32 cellular contexts compared by ENCODE assay signal in the genomic region with DNA sequence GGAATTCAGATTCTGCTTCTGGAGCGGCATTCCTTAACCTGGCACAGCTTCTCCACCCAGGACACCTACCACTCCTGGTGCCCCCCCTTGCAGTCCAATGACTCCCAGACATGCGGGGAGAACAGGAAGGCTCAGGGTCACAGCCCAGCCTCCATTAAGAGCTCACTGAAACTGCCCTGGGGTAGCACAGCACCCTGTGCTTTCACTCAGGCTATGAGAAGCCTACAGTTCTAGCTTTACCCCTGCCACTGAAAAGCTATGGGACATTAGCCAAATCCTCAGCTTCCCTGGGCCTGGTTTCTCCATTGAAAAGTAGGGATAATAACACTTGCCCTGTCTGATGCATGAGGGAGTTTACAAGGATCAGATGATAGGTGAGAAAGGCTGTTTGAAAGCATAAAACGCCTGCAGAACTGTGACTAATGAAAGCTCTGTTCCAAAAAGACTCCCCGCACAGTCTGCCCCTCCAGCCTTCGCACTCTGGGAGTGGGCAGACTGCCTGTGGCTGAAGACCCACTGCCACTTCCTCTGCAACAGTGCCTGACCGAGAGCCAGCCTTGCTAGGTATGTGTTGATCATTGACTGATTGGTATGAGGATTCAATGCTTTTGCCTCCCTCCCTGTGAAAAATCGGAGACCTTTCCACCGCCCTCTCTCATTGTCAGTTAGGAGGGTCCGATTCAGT. TPM values are rescaled to one million over a fixed set of nuclear protein-coding genes. Genes with fewer than 3 reads are reported as not detected.
DNase-seq lines count a peak whose midpoint lies in the region; ATAC-seq, FAIRE-seq and TF ChIP-seq lines count a peak whose summit lies in the region.
"Had no signal": no experiment of that assay in that cellular context is flagged by ENCODE, and none has a peak within 500 bp of the region (broad histone marks: within the 10 kb centered on the region; RNA-seq: fewer than 3 reads in every experiment).

No MANE protein-coding gene starts in this region.

- no peak overlapping the region for H3K56ac ChIP-seq in H1 (replicated peaks; ENCODE audit: insufficient read length, low read depth, low read length)

- no peak overlapping the region for H2BK15ac ChIP-seq in H1 (ENCODE audit: low read length)

- H3K4me2 ChIP-seq in H1 (ENCODE audit: insufficient read depth in 1 of 2, low read depth in 2 of 2, low read length in 2 of 2), result no peak overlapping the region
- H3K4me2 ChIP-seq: A549 had no signal

- peaks cover 0 to 38% (median 28%) of the 10 kb centered on the region in 4 experiments; a peak in 6 of 7 replicates for H3K4me1 ChIP-seq in H1 (replicated peaks in 1 of 4; ENCODE audit: control insufficient read depth in 3 of 4, insufficient read depth in 4 of 4, low read length in 3 of 4)
- H3K4me1 ChIP-seq: A549, sigmoid colon, upper lobe of right lung had no signal

- no peak overlapping the region for H3K14ac ChIP-seq in H1 (ENCODE audit: insufficient read length)

- no peak overlapping the region for H2AFZ ChIP-seq in H1 (ENCODE audit: low read length)

- H3K79me2 ChIP-seq in H1 (ENCODE audit: control insufficient read depth in 1 of 2, insufficient read depth in 2 of 2, low read length in 2 of 2), result no peaks in the 10 kb centered on the region

- no peak for TF ChIP-seq RAD21 in H1 (IDR thresholded peaks at IDR 0.05 in 1 of 2, conservative IDR thresholded peaks at IDR 0.05 in 1 of 2; ENCODE audit: low read depth in 2 of 2, low read length in 2 of 2)

- H3K27me3 Mint-ChIP-seq in activated naive CD4-positive, alpha-beta T cell treated with anti-CD3 and anti-CD28 coated beads, Interleukin-2, amount 10 ng/mL, durations not matched to agents 7 days and 5 days, result no peaks in the 10 kb centered on the region
- H3K27me3 Mint-ChIP-seq in mesothelial cell of epicardium (ENCODE audit: low read depth) (no peaks in the 10 kb centered on the region), type B pancreatic cell (no peaks in the 10 kb centered on the region)
- no peaks in the 10 kb centered on the region for H3K27me3 Mint-ChIP-seq in naive thymus-derived CD8-positive, alpha-beta T cell
- H3K27me3 Mint-ChIP-seq: activated naive CD4-positive, alpha-beta T cell treated with anti-CD3 and anti-CD28 coated beads, Interleukin-2, amount 50 U/mL, for 24 hours; B cell; CD8-positive, alpha-beta memory T cell; dendritic cell treated with granulocyte-macrophage colony-stimulating factor and Interleukin-4, amounts not matched to agents 40 ng/mL and 50 ng/mL, for 4 days; naive thymus-derived CD4-positive, alpha-beta T cell had no signal

- no peaks in the 10 kb centered on the region for H3K4me1 Mint-ChIP-seq in activated naive CD4-positive, alpha-beta T cell treated with anti-CD3 and anti-CD28 coated beads, Interleukin-2, amount 10 ng/mL, durations not matched to agents 7 days and 5 days
- peaks cover 31% of the 10 kb centered on the region for H3K4me1 Mint-ChIP-seq in mesothelial cell of epicardium
- peaks cover 14% of the 10 kb centered on the region for H3K4me1 Mint-ChIP-seq in type B pancreatic cell (ENCODE audit: unreplicated experiment)
- H3K4me1 Mint-ChIP-seq in naive thymus-derived CD8-positive, alpha-beta T cell, result no peaks in the 10 kb centered on the region
- H3K4me1 Mint-ChIP-seq: activated naive CD4-positive, alpha-beta T cell treated with anti-CD3 and anti-CD28 coated beads, Interleukin-2, amount 50 U/mL, for 24 hours; B cell; CD8-positive, alpha-beta memory T cell had no signal

- peaks cover 5% of the 10 kb centered on the region; the same call in 1 of the 2 replicates for H3K23me2 ChIP-seq in H1 (ENCODE audit: low read depth, low read length)

- H4K8ac ChIP-seq in H1 (ENCODE audit: extremely low read depth, insufficient read depth, low read length), result no peak overlapping the region

- H2BK20ac ChIP-seq in H1 (ENCODE audit: low read length), result no peak overlapping the region

- H3K4ac ChIP-seq in H1 (replicated peaks; ENCODE audit: insufficient read length, low read depth, low read length), result peak overlapping the region; percentile 41

- H4K5ac ChIP-seq in H1 (ENCODE audit: insufficient read length, low read depth, low read length), result no peak overlapping the region

- FAIRE-seq in H1 (lab: Jason Lieb, UNC), result no peak
- FAIRE-seq: A549, endometrium, GM19239, RCC 7860 had no signal

- no peak overlapping the region for H3K4me3 ChIP-seq in H1 (ENCODE audit: extremely low read depth in 1 of 4, insufficient read depth in 2 of 4, low read depth in 3 of 4, low read length in 4 of 4)
- H3K4me3 ChIP-seq: A549, sigmoid colon, upper lobe of right lung had no signal

- peaks cover 0 to 2% of the 10 kb centered on the region in 2 experiments for H4K20me1 ChIP-seq in H1 (replicated peaks in 1 of 2; ENCODE audit: control insufficient read depth in 1 of 2, insufficient read depth in 2 of 2, low read length in 2 of 2)

- TF ChIP-seq POLR2A in H1 (IDR thresholded peaks at IDR 0.05; ENCODE audit: control extremely low read depth in 1 of 2, low read depth in 2 of 2, low read length in 2 of 2), result no peak

- H2AK5ac ChIP-seq in H1 (ENCODE audit: low read depth, low read length), result no peak overlapping the region

- H3K79me1 ChIP-seq in H1 (ENCODE audit: low read depth, low read length), result peaks cover 3% of the 10 kb centered on the region; the same call in 1 of the 2 replicates

- H3K27me3 ChIP-seq in H1 (replicated peaks in 1 of 4; ENCODE audit: control insufficient read depth in 3 of 4, extremely low read depth in 1 of 4, insufficient read depth in 3 of 4, low read length in 3 of 4), result no peaks in the 10 kb centered on the region
- H3K27me3 ChIP-seq: sigmoid colon, upper lobe of right lung had no signal

- WGBS in H1 (ENCODE audit: extremely low coverage in 1 of 2, insufficient coverage in 1 of 2, insufficient read length in 1 of 2, insufficient replicate concordance in 2 of 2, low coverage in 1 of 2, low lambda C conversion rate in 2 of 2, missing lambda C conversion rate in 1 of 2), 2 experiments, result 87% methylated on average over 9 of the region's 9 CpGs; no CpG with 5 or more reads in 1 of the 2 experiments

- POLR2A ChIA-PET in H1 (lab: Charles Lee; ENCODE audit: partially characterized antibody), result interaction anchor here (1.0 to 3.9 kb wide), 7 partner anchors 10 to 61 kb away, joined by 3 to 32 read pairs (median 3); a partner anchor contains a TSS
- POLR2A ChIA-PET in naive thymus-derived CD8-positive, alpha-beta T cell (lab: Charles Lee), result no interaction called here

- H4K91ac ChIP-seq in H1 (replicated peaks; ENCODE audit: insufficient read length, low read length), result no peak overlapping the region

- no peak overlapping the region for H3K4me3 Mint-ChIP-seq in activated naive CD4-positive, alpha-beta T cell treated with anti-CD3 and anti-CD28 coated beads, Interleukin-2, amount 10 ng/mL, durations not matched to agents 7 days and 5 days
- no peak overlapping the region for H3K4me3 Mint-ChIP-seq in mesothelial cell of epicardium
- peak overlapping the region; percentile 2 for H3K4me3 Mint-ChIP-seq in type B pancreatic cell
- no peak overlapping the region for H3K4me3 Mint-ChIP-seq in naive thymus-derived CD8-positive, alpha-beta T cell
- H3K4me3 Mint-ChIP-seq: activated naive CD4-positive, alpha-beta T cell treated with anti-CD3 and anti-CD28 coated beads, Interleukin-2, amount 50 U/mL, for 24 hours; B cell; CD8-positive, alpha-beta memory T cell; dendritic cell treated with granulocyte-macrophage colony-stimulating factor and Interleukin-4, amounts not matched to agents 40 ng/mL and 50 ng/mL, for 4 days; naive thymus-derived CD4-positive, alpha-beta T cell had no signal

- H2BK12ac ChIP-seq in H1 (ENCODE audit: low read depth, low read length), result no peak overlapping the region; the same call in 1 of the 2 replicates

- ATAC-seq in naive thymus-derived CD8-positive, alpha-beta T cell, result no peak
- ATAC-seq: A549; left cardiac atrium; naive thymus-derived CD4-positive, alpha-beta T cell; upper lobe of right lung had no signal

- no peak for TF ChIP-seq EP300 in H1 (IDR thresholded peaks at IDR 0.05; ENCODE audit: borderline replicate concordance in 1 of 2, low read depth in 2 of 2, low read length in 2 of 2)

- H3K36me3 ChIP-seq in H1 (ENCODE audit: control insufficient read depth in 2 of 4, insufficient read depth in 4 of 4, low read length in 3 of 4), result peaks cover 3 to 8% (median 4%) of the 10 kb centered on the region in 4 experiments; a peak in 7 of 8 replicates

- CTCF ChIA-PET in activated naive CD4-positive, alpha-beta T cell treated with anti-CD3 and anti-CD28 coated beads, Interleukin-2, amount 10 ng/mL, durations not matched to agents 7 days and 5 days (lab: Charles Lee), result no interaction called here
- CTCF ChIA-PET in H1 (lab: Charles Lee; ENCODE audit: partially characterized antibody), result interaction anchor here (0.5 to 9.8 kb wide), 7 partner anchors 8 to 165 kb away, joined by 3 to 77 read pairs (median 5); a partner anchor contains a TSS

- H2BK120ac ChIP-seq in H1 (replicated peaks; ENCODE audit: low read depth, low read length), result no peak overlapping the region

- 0 out of 2 replicates have a peak overlapping the region, but pooled peaks have one; percentile 10 for H3K18ac ChIP-seq in H1 (ENCODE audit: extremely low read depth, low read length)

- TF ChIP-seq CTCF in H1 (IDR thresholded peaks at IDR 0.05; ENCODE audit: control extremely low read depth in 1 of 3, insufficient read depth in 1 of 3, low read depth in 1 of 3, low read length in 3 of 3), result no peak
- TF ChIP-seq CTCF in mesothelial cell of epicardium (IDR thresholded peaks at IDR 0.05; ENCODE audit: unreplicated experiment), result no peak
- TF ChIP-seq CTCF in type B pancreatic cell (conservative IDR thresholded peaks at IDR 0.05), result no peak

- no peak overlapping the region for H3K9ac ChIP-seq in H1 (replicated peaks in 1 of 4; ENCODE audit: extremely low read depth in 1 of 4, low read depth in 3 of 4, low read length in 3 of 4)

- peaks cover 3% of the 10 kb centered on the region for H3K36me3 Mint-ChIP-seq in activated naive CD4-positive, alpha-beta T cell treated with anti-CD3 and anti-CD28 coated beads, Interleukin-2, amount 10 ng/mL, durations not matched to agents 7 days and 5 days
- peaks cover 12% of the 10 kb centered on the region for H3K36me3 Mint-ChIP-seq in mesothelial cell of epicardium
- no peaks in the 10 kb centered on the region for H3K36me3 Mint-ChIP-seq in type B pancreatic cell
- peaks cover 0 to 7% (median 0%) of the 10 kb centered on the region in 3 donors for H3K36me3 Mint-ChIP-seq in naive thymus-derived CD8-positive, alpha-beta T cell
- H3K36me3 Mint-ChIP-seq: activated naive CD4-positive, alpha-beta T cell treated with anti-CD3 and anti-CD28 coated beads, Interleukin-2, amount 50 U/mL, for 24 hours had no signal

- no peaks in the 10 kb centered on the region for H3K9me3 ChIP-seq in H1 (ENCODE audit: insufficient read depth in 2 of 2, low read depth in 1 of 2, low read length in 1 of 2)
- H3K9me3 ChIP-seq: A549, sigmoid colon, upper lobe of right lung had no signal

- no peak overlapping the region for H3K27ac ChIP-seq in H1 (ENCODE audit: low read depth, low read length)
- H3K27ac ChIP-seq: A549, sigmoid colon, upper lobe of right lung, VCaP had no signal

- H3K9me3 Mint-ChIP-seq in activated naive CD4-positive, alpha-beta T cell treated with anti-CD3 and anti-CD28 coated beads, Interleukin-2, amount 10 ng/mL, durations not matched to agents 7 days and 5 days, result no peaks in the 10 kb centered on the region
- H3K9me3 Mint-ChIP-seq in mesothelial cell of epicardium, result no peaks in the 10 kb centered on the region
- H3K9me3 Mint-ChIP-seq in type B pancreatic cell, result no peaks in the 10 kb centered on the region
- H3K9me3 Mint-ChIP-seq in naive thymus-derived CD8-positive, alpha-beta T cell, result no peaks in the 10 kb centered on the region
- H3K9me3 Mint-ChIP-seq: activated naive CD4-positive, alpha-beta T cell treated with anti-CD3 and anti-CD28 coated beads, Interleukin-2, amount 50 U/mL, for 24 hours; CD8-positive, alpha-beta memory T cell; dendritic cell treated with granulocyte-macrophage colony-stimulating factor and Interleukin-4, amounts not matched to agents 40 ng/mL and 50 ng/mL, for 4 days; naive thymus-derived CD4-positive, alpha-beta T cell had no signal

- no peak overlapping the region for H3K27ac Mint-ChIP-seq in activated naive CD4-positive, alpha-beta T cell treated with anti-CD3 and anti-CD28 coated beads, Interleukin-2, amount 10 ng/mL, durations not matched to agents 7 days and 5 days
- peak overlapping the region; percentile 27 for H3K27ac Mint-ChIP-seq in mesothelial cell of epicardium
- peak overlapping the region; percentile 3 for H3K27ac Mint-ChIP-seq in type B pancreatic cell
- peak overlapping the region in 1 of 10 donors; percentile 51 for H3K27ac Mint-ChIP-seq in naive thymus-derived CD8-positive, alpha-beta T cell
- H3K27ac Mint-ChIP-seq: activated naive CD4-positive, alpha-beta T cell treated with anti-CD3 and anti-CD28 coated beads, Interleukin-2, amount 50 U/mL, for 24 hours; B cell; dendritic cell treated with granulocyte-macrophage colony-stimulating factor and Interleukin-4, amounts not matched to agents 40 ng/mL and 50 ng/mL, for 4 days had no signal

- DNase-seq in activated naive CD4-positive, alpha-beta T cell treated with anti-CD3 and anti-CD28 coated beads, Interleukin-2, amount 10 ng/mL, durations not matched to agents 7 days and 5 days, result peak; percentile 19
- no peak for DNase-seq in activated naive CD4-positive, alpha-beta T cell (lab: John Stamatoyannopoulos, UW)
- DNase-seq in H1 (ENCODE audit: low read depth in 1 of 2, low spot score in 2 of 2) (no peak), mesothelial cell of epicardium (ENCODE audit: low spot score in 2 of 2, unreplicated experiment in 2 of 2) (no peak), type B pancreatic cell (ENCODE audit: extremely low spot score, unreplicated experiment) (no peak), NCI-H510A treated with DMSO at 0.1 percent for 48 hours (lab: John Stamatoyannopoulos, UW) (no peak), AG08396 (ENCODE audit: low spot score) (no peak)
- no peak for DNase-seq in naive thymus-derived CD8-positive, alpha-beta T cell
- DNase-seq: activated CD4-positive, alpha-beta T cell treated with anti-CD3 and anti-CD28 coated beads for 48 hours; activated T-cell treated with anti-CD3 and anti-CD28 coated beads, Interleukin-2, amount 50 U/mL, for 48 hours; caudate nucleus; CD8-positive, alpha-beta memory T cell; glutamatergic neuron; KBM-7; left cardiac atrium; MM.1S; naive thymus-derived CD4-positive, alpha-beta T cell; NCI-H146; NCI-H524; sigmoid colon; upper lobe of right lung had no signal

- H2BK5ac ChIP-seq in H1 (ENCODE audit: low read depth, low read length), result no peak overlapping the region

- H3K23ac ChIP-seq in H1 (ENCODE audit: insufficient read length), result no peak overlapping the region

RNA-seq across cellular contexts. Expression of a gene that starts 2.7 kb away (rescaled TPM):
- 9.7 and 12.1 TPM in 2 replicates for total RNA-seq in H1 (2021; fragmentation: NEBNext Ultra II Directional; extraction: Animal tissue kit (Norgen Biotek cat#: 25700))
- 17.2 and 27.8 TPM in 2 replicates for polyA plus RNA-seq in H1 (2011; rRNA removed)
- 19.5 TPM for polyA plus RNA-seq in H1 (2011; cell fraction: cytosol; rRNA removed)
- 22.5 TPM for polyA plus RNA-seq in H1 (2011; cell fraction: nucleus; rRNA removed)
- 8.1 to 15.1 TPM (median 13.1 TPM) in 4 replicates for polyA plus RNA-seq in H1 (2012, experiment 1 of 2)
- polyA plus RNA-seq in H1 (2012, experiment 2 of 2), result 11.9 TPM
- 10.3 TPM for polyA plus RNA-seq in H1 (2013, experiment 1 of 2)
- polyA plus RNA-seq in H1 (2013, experiment 2 of 2), result 11.9 TPM
- 11.2 and 12.8 TPM in 2 replicates for polyA minus RNA-seq in H1 (2011; rRNA and poly(A)+ RNA removed)
- polyA minus RNA-seq in H1 (2011; cell fraction: cytosol; rRNA and poly(A)+ RNA removed), result 9.9 TPM
- polyA minus RNA-seq in H1 (2011; cell fraction: nucleus; rRNA and poly(A)+ RNA removed), result 10.9 TPM
- total RNA-seq in mesothelial cell of epicardium, result 1.6 to 1.7 TPM (median 1.6 TPM) in 3 replicates
- 0.33 and 2.3 TPM in 2 replicates for total RNA-seq in type B pancreatic cell (ENCODE audit: low replicate concordance)
- total RNA-seq in naive thymus-derived CD8-positive, alpha-beta T cell, result not detected
- not detected for polyA plus RNA-seq in naive thymus-derived CD8-positive, alpha-beta T cell
- total RNA-seq: B cell; CD8-positive, alpha-beta memory T cell; HT1080; left cardiac atrium; naive thymus-derived CD4-positive, alpha-beta T cell; sigmoid colon; T-helper 2 cell treated with Interferon-gamma antibody and Interleukin-4, amounts not matched to agents 100 ng/mL and 5 ng/mL, for 36 hours; upper lobe of right lung had no signal
- polyA plus RNA-seq: CD8-positive, alpha-beta memory T cell; naive thymus-derived CD4-positive, alpha-beta T cell had no signal

RNA-seq across cellular contexts. Expression of a gene that starts 24.1 kb away (rescaled TPM):
- 58.4 and 60.4 TPM in 2 replicates for total RNA-seq in H1 (2021; fragmentation: NEBNext Ultra II Directional; extraction: Animal tissue kit (Norgen Biotek cat#: 25700))
- 87.5 and 90.7 TPM in 2 replicates for polyA plus RNA-seq in H1 (2011; rRNA removed)
- 70.9 TPM for polyA plus RNA-seq in H1 (2011; cell fraction: cytosol; rRNA removed)
- polyA plus RNA-seq in H1 (2011; cell fraction: nucleus; rRNA removed), result 228 TPM
- polyA plus RNA-seq in H1 (2012, experiment 1 of 2), result 35.4 to 52.4 TPM (median 51.1 TPM) in 4 replicates
- polyA plus RNA-seq in H1 (2012, experiment 2 of 2), result 37.1 TPM
- 108 TPM for polyA plus RNA-seq in H1 (2013, experiment 1 of 2)
- polyA plus RNA-seq in H1 (2013, experiment 2 of 2), result 90.7 TPM
- polyA minus RNA-seq in H1 (2011; rRNA and poly(A)+ RNA removed), result 56.4 and 57.1 TPM in 2 replicates
- polyA minus RNA-seq in H1 (2011; cell fraction: cytosol; rRNA and poly(A)+ RNA removed), result 30.7 TPM
- polyA minus RNA-seq in H1 (2011; cell fraction: nucleus; rRNA and poly(A)+ RNA removed), result 51.6 TPM
- total RNA-seq in mesothelial cell of epicardium (104 to 123 TPM (median 105 TPM) in 3 replicates), type B pancreatic cell (ENCODE audit: low replicate concordance) (30.7 and 77.2 TPM in 2 replicates)
- total RNA-seq in naive thymus-derived CD8-positive, alpha-beta T cell, result 10 to 100 TPM; 48.4 to 55.2 TPM
- polyA plus RNA-seq in naive thymus-derived CD8-positive, alpha-beta T cell, result 10 to 100 TPM in 1 of 3 donors, 1 to 10 TPM in 2; 4.3 to 11.1 (median 6.9) TPM

RNA-seq across cellular contexts. Expression of a gene that starts 24.3 kb away (rescaled TPM):
- total RNA-seq in H1 (2021; fragmentation: NEBNext Ultra II Directional; extraction: Animal tissue kit (Norgen Biotek cat#: 25700)), result 6.9 and 7.1 TPM in 2 replicates
- polyA plus RNA-seq in H1 (2011; rRNA removed), result 2.1 and 3.2 TPM in 2 replicates
- polyA plus RNA-seq in H1 (2011; cell fraction: cytosol; rRNA removed), result 4.0 TPM
- 1.5 TPM for polyA plus RNA-seq in H1 (2011; cell fraction: nucleus; rRNA removed)
- polyA plus RNA-seq in H1 (2012, experiment 1 of 2), result 2.5 to 6.3 TPM (median 3.1 TPM) in 4 replicates
- polyA plus RNA-seq in H1 (2012, experiment 2 of 2), result 0.60 TPM
- polyA plus RNA-seq in H1 (2013, experiment 1 of 2), result 2.6 TPM
- 2.3 TPM for polyA plus RNA-seq in H1 (2013, experiment 2 of 2)
- polyA minus RNA-seq in H1 (2011; rRNA and poly(A)+ RNA removed), result 2.2 and 3.3 TPM in 2 replicates
- polyA minus RNA-seq in H1 (2011; cell fraction: cytosol; rRNA and poly(A)+ RNA removed), result 2.5 TPM
- polyA minus RNA-seq in H1 (2011; cell fraction: nucleus; rRNA and poly(A)+ RNA removed), result 3.0 TPM
- 6.5 to 10.4 TPM (median 7.4 TPM) in 3 replicates for total RNA-seq in mesothelial cell of epicardium
- 5.9 and 9.1 TPM in 2 replicates for total RNA-seq in type B pancreatic cell (ENCODE audit: low replicate concordance)
- 10 to 100 TPM; 22.4 to 25.1 TPM for total RNA-seq in naive thymus-derived CD8-positive, alpha-beta T cell
- polyA plus RNA-seq in naive thymus-derived CD8-positive, alpha-beta T cell, result 1 to 10 TPM; 2.6 to 3.2 (median 3.1) TPM

RNA-seq across cellular contexts. Expression of a gene that starts 42.0 kb away (rescaled TPM):
- total RNA-seq in H1 (2021; fragmentation: NEBNext Ultra II Directional; extraction: Animal tissue kit (Norgen Biotek cat#: 25700)), result 0.35 and 0.61 TPM in 2 replicates
- polyA plus RNA-seq in H1 (2011; rRNA removed), result 0.14 TPM in 2 replicates
- 0.19 TPM for polyA plus RNA-seq in H1 (2011; cell fraction: cytosol; rRNA removed)
- polyA plus RNA-seq in H1 (2011; cell fraction: nucleus; rRNA removed), result 0.29 TPM
- 0.10 to 0.39 TPM (median 0.20 TPM) in 4 replicates for polyA plus RNA-seq in H1 (2012, experiment 1 of 2)
- 0.08 TPM for polyA plus RNA-seq in H1 (2012, experiment 2 of 2)
- 0.12 TPM for polyA plus RNA-seq in H1 (2013, experiment 1 of 2)
- 0.13 TPM for polyA plus RNA-seq in H1 (2013, experiment 2 of 2)
- polyA minus RNA-seq in H1 (2011; rRNA and poly(A)+ RNA removed), result 0.22 and 0.24 TPM in 2 replicates
- polyA minus RNA-seq in H1 (2011; cell fraction: cytosol; rRNA and poly(A)+ RNA removed), result not detected
- 0.20 TPM for polyA minus RNA-seq in H1 (2011; cell fraction: nucleus; rRNA and poly(A)+ RNA removed)
- total RNA-seq in mesothelial cell of epicardium (0.54 to 0.98 TPM (median 0.91 TPM) in 3 replicates), type B pancreatic cell (ENCODE audit: low replicate concordance) (0.41 and 0.57 TPM in 2 replicates)
- 1 to 10 TPM in 1 of 2 experiments, under 1 TPM in 1; 0.49 to 1.0 TPM for total RNA-seq in naive thymus-derived CD8-positive, alpha-beta T cell
- polyA plus RNA-seq in naive thymus-derived CD8-positive, alpha-beta T cell, result under 1 TPM in 1 of 3 donors, not detected in 2; 0.06 TPM
- total RNA-seq: G401, HT1080, sigmoid colon, upper lobe of right lung had no signal
- polyA plus RNA-seq: CD8-positive, alpha-beta memory T cell; naive thymus-derived CD4-positive, alpha-beta T cell had no signal
